ENCODE assay signal across 12 cellular contexts in genomic region chr11:134758342-134758931, GRCh38.
A peak's percentile ranks its signal among the peaks of the same experiment; 100 is the strongest.
DNase-seq lines count a peak whose midpoint lies in the region; ATAC-seq and TF ChIP-seq lines count a peak whose summit lies in the region.
"Had no signal": no experiment of that assay in that cellular context is flagged by ENCODE, and none has a peak within 500 bp of the region (broad histone marks: within the 10 kb centered on the region; RNA-seq: fewer than 3 reads in every experiment).

No MANE protein-coding gene starts in this region.

- H3K4me2 ChIP-seq in neuronal stem cell (ENCODE audit: insufficient read depth, low read length, poor library complexity, severe bottlenecking): no peak overlapping the region
- H3K4me2 ChIP-seq: GM23338 had no signal

- intact Hi-C loops in cardiac septum (cut with DNase I) (no loop called here), Right ventricle myocardium inferior (cut with DNase I) (no loop called here)

- H3K4me3 Mint-ChIP-seq in glutamatergic neuron (ENCODE audit: unreplicated experiment) (no peak overlapping the region), chondrocyte (ENCODE audit: unreplicated experiment) (no peak overlapping the region)
- H3K4me3 Mint-ChIP-seq: CD14-positive monocyte, GM23338, H9 had no signal

- H2BK120ac ChIP-seq in neuronal stem cell (ENCODE audit: low read depth, low read length): no peak overlapping the region

- peaks cover 29% of the 10 kb centered on the region for H3K4me1 Mint-ChIP-seq in glutamatergic neuron (ENCODE audit: low read depth, unreplicated experiment)
- no peaks in the 10 kb centered on the region for H3K4me1 Mint-ChIP-seq in chondrocyte (ENCODE audit: low read depth)
- H3K4me1 Mint-ChIP-seq: CD14-positive monocyte had no signal

- H3K23ac ChIP-seq in neuronal stem cell (ENCODE audit: low read depth, low read length, poor library complexity): no peak overlapping the region

- no peaks in the 10 kb centered on the region for H3K79me1 ChIP-seq in neuronal stem cell (ENCODE audit: low read depth, low read length)

- H3K27ac ChIP-seq in neuronal stem cell (replicated peaks; ENCODE audit: low read length): no peak overlapping the region
- H3K27ac ChIP-seq: 22Rv1 had no signal

- H2AFZ ChIP-seq in neuronal stem cell (ENCODE audit: low read length): no peak overlapping the region
- H2AFZ ChIP-seq: GM23338 had no signal

- DNase-seq in cardiac septum (ENCODE audit: low spot score) (peak; percentile 29), Right ventricle myocardium inferior (ENCODE audit: missing footprints) (no peak), glutamatergic neuron (peak; percentile 50), neuronal stem cell (ENCODE audit: low spot score) (no peak), chondrocyte (ENCODE audit: low spot score) (no peak), NCI-H446 (lab: John Stamatoyannopoulos, UW) (no peak)
- DNase-seq in stimulated activated CD4-positive, alpha-beta T cell treated with anti-CD3 and anti-CD28 coated beads, Interleukin-4, amount 100 ng/mL, for 24 hours: no peak
- DNase-seq: H9 had no signal

- H2BK5ac ChIP-seq in neuronal stem cell (ENCODE audit: low read length): no peak overlapping the region

- no peaks in the 10 kb centered on the region for H3K36me3 ChIP-seq in neuronal stem cell (replicated peaks in 1 of 2; ENCODE audit: control insufficient read depth in 2 of 2, insufficient read depth in 2 of 2, low read length in 2 of 2)

- H3K36me3 Mint-ChIP-seq in glutamatergic neuron (ENCODE audit: unreplicated experiment) (no peaks in the 10 kb centered on the region), chondrocyte (ENCODE audit: low read depth) (no peaks in the 10 kb centered on the region)
- H3K36me3 Mint-ChIP-seq: CD14-positive monocyte had no signal

- WGBS in neuronal stem cell (ENCODE audit: extremely low coverage in 2 of 2, insufficient read length in 2 of 2, insufficient replicate concordance in 1 of 2), 2 donors: no CpG with 5 or more reads among the region's 10 CpGs

- peaks cover 0 to 2% of the 10 kb centered on the region in 2 donors for H3K4me1 ChIP-seq in neuronal stem cell (ENCODE audit: control insufficient read depth in 2 of 2, insufficient read depth in 1 of 2, low read depth in 1 of 2, low read length in 2 of 2)

- no peak overlapping the region for H2BK12ac ChIP-seq in neuronal stem cell (ENCODE audit: low read length)

- no peak overlapping the region for H4K8ac ChIP-seq in neuronal stem cell (ENCODE audit: low read depth, low read length)

- H3K14ac ChIP-seq in neuronal stem cell (ENCODE audit: low read length): no peak overlapping the region

- H3K27me3 ChIP-seq in neuronal stem cell (ENCODE audit: control insufficient read depth in 3 of 3, insufficient read depth in 3 of 3, low read depth in 1 of 3, low read length in 3 of 3): no peaks in the 10 kb centered on the region

- peak overlapping the region; percentile 9 for H3K18ac ChIP-seq in neuronal stem cell (ENCODE audit: low read length)

- peak overlapping the region; percentile 1 for H2AK5ac ChIP-seq in neuronal stem cell (ENCODE audit: low read depth, low read length)

- H2BK15ac ChIP-seq in neuronal stem cell (ENCODE audit: low read length): no peak overlapping the region

- ATAC-seq in Right ventricle myocardium inferior: no peak
- ATAC-seq: GM23338, HepG2 had no signal

- H3K27me3 Mint-ChIP-seq in glutamatergic neuron (ENCODE audit: unreplicated experiment): peaks cover 4% of the 10 kb centered on the region
- H3K27me3 Mint-ChIP-seq in chondrocyte (ENCODE audit: low read depth): peaks cover 8% of the 10 kb centered on the region

- H3K27ac Mint-ChIP-seq in glutamatergic neuron (ENCODE audit: unreplicated experiment) (no peak overlapping the region), chondrocyte (ENCODE audit: unreplicated experiment) (no peak overlapping the region)
- H3K27ac Mint-ChIP-seq: CD14-positive monocyte, GM23338, H9 had no signal

- H3K4me3 ChIP-seq in neuronal stem cell (ENCODE audit: low read length in 2 of 2): no peak overlapping the region
- H3K4me3 ChIP-seq: GM23338 had no signal

- H3K4ac ChIP-seq in neuronal stem cell (ENCODE audit: low read length): no peak overlapping the region

- H3K9me3 Mint-ChIP-seq in glutamatergic neuron (ENCODE audit: unreplicated experiment): peaks cover 8% of the 10 kb centered on the region
- no peaks in the 10 kb centered on the region for H3K9me3 Mint-ChIP-seq in chondrocyte (ENCODE audit: low read depth)
- H3K9me3 Mint-ChIP-seq: GM23338 had no signal

- TF ChIP-seq CTCF in glutamatergic neuron (IDR thresholded peaks at IDR 0.05; ENCODE audit: partially characterized antibody, unreplicated experiment) (no peak), chondrocyte (IDR thresholded peaks at IDR 0.05) (no peak)

- H4K91ac ChIP-seq in neuronal stem cell (ENCODE audit: low read depth, low read length, poor library complexity): no peak overlapping the region

- H3K9ac ChIP-seq in neuronal stem cell (ENCODE audit: low read depth, low read length, poor library complexity): no peak overlapping the region

- no peaks in the 10 kb centered on the region for H3K9me3 ChIP-seq in neuronal stem cell (replicated peaks in 1 of 2; ENCODE audit: control insufficient read depth in 2 of 2, insufficient read depth in 1 of 2, low read depth in 1 of 2, low read length in 2 of 2)

Comparison
In these comparisons a context has a peak if more than half of its experiments do, and no peak if none do; other contexts are left out.
1. DNase-seq: peak in cardiac septum (single experiment) and glutamatergic neuron (single experiment); none in Right ventricle myocardium inferior (single experiment), neuronal stem cell (single experiment), chondrocyte (single experiment), NCI-H446 (0 of 2) and stimulated activated CD4-positive, alpha-beta T cell treated with anti-CD3 and anti-CD28 coated beads, Interleukin-4, amount 100 ng/mL, for 24 hours (single experiment).